ENCODE assay signal across 1 cellular context in genomic region chr6:2970753-2971419, GRCh38.
TF ChIP-seq lines count a peak whose summit lies in the region.

No MANE protein-coding gene starts in this region.

TF ChIP-seq in K562, 482 proteins besides CTCF, POLR2A, EP300 and RAD21 (continued from another document and continues in another):
- TF ChIP-seq GTF3C2 (IDR thresholded peaks at IDR 0.05; ENCODE audit: borderline replicate concordance, extremely low read depth, insufficient read length) = no peak
- peak in 1 of 3 experiments; percentile 94; a peak in 2 of 6 replicates for TF ChIP-seq ZBTB11 (CRISPR knock-in tag; IDR thresholded peaks at IDR 0.05)
- peak; percentile 78 for TF ChIP-seq RBBP5 (IDR thresholded peaks at IDR 0.05; ENCODE audit: borderline replicate concordance, insufficient read depth, low read length, poor library complexity, severe bottlenecking)
- no peak for TF ChIP-seq ILK (tag; IDR thresholded peaks at IDR 0.05; ENCODE audit: borderline replicate concordance, low read depth)
- TF ChIP-seq CHD4 (IDR thresholded peaks at IDR 0.05; ENCODE audit: insufficient read depth, insufficient replicate concordance, low read depth, low read length, poor library complexity, severe bottlenecking) = peak; percentile 3
- TF ChIP-seq GTF2E2 (tag; IDR thresholded peaks at IDR 0.05) = 0 out of 2 replicates have a peak, but pooled peaks have one; percentile 48
- TF ChIP-seq SFPQ (IDR thresholded peaks at IDR 0.05; ENCODE audit: low read depth, low read length) = no peak
- TF ChIP-seq NBN (IDR thresholded peaks at IDR 0.05; ENCODE audit: low read depth) = no peak
- TF ChIP-seq CHD2 (IDR thresholded peaks at IDR 0.05; ENCODE audit: low read depth, low read length) = no peak
- no peak for TF ChIP-seq ARHGAP35 (IDR thresholded peaks at IDR 0.05; ENCODE audit: partially characterized antibody)
- peak; percentile 53 for TF ChIP-seq SAP30 (IDR thresholded peaks at IDR 0.05; ENCODE audit: borderline replicate concordance, insufficient read depth, low read depth, low read length, poor library complexity, severe bottlenecking)
- no peak for TF ChIP-seq POU5F1 (IDR thresholded peaks at IDR 0.05; ENCODE audit: borderline replicate concordance, low read depth, low read length, partially characterized antibody)
- TF ChIP-seq MTA2 (IDR thresholded peaks at IDR 0.05; ENCODE audit: low read depth) = no peak
- TF ChIP-seq NR0B1 (IDR thresholded peaks at IDR 0.05; ENCODE audit: partially characterized antibody) = no peak
- TF ChIP-seq MAFG (tag; conservative IDR thresholded peaks at IDR 0.05) = no peak
- no peak for TF ChIP-seq AFF4 (CRISPR knock-in tag; IDR thresholded peaks at IDR 0.05)
- TF ChIP-seq MEF2A (IDR thresholded peaks at IDR 0.05; ENCODE audit: control insufficient read depth, low read depth, low read length) = no peak
- no peak for TF ChIP-seq TARDBP (IDR thresholded peaks at IDR 0.05)
- TF ChIP-seq HMGXB4 (CRISPR knock-in tag; IDR thresholded peaks at IDR 0.05) = peak; percentile 74; the same call in 1 of the 2 replicates
- peak; percentile 28; the same call in 1 of the 2 replicates for TF ChIP-seq MYC (IDR thresholded peaks at IDR 0.05; ENCODE audit: low read depth, low read length)
- no peak for TF ChIP-seq MYC (CRISPR knock-in tag; IDR thresholded peaks at IDR 0.05; ENCODE audit: borderline replicate concordance, low read depth)
- TF ChIP-seq STAT5B (CRISPR knock-in tag; IDR thresholded peaks at IDR 0.05) = no peak
- TF ChIP-seq TFAM (CRISPR knock-in tag; conservative IDR thresholded peaks at IDR 0.05) = no peak
- no peak for TF ChIP-seq ZFP30 (CRISPR knock-in tag; IDR thresholded peaks at IDR 0.05; ENCODE audit: borderline replicate concordance)
- no peak for TF ChIP-seq BRF2 (IDR thresholded peaks at IDR 0.05; ENCODE audit: borderline replicate concordance, insufficient read depth, insufficient read length)
- TF ChIP-seq CREB1 (IDR thresholded peaks at IDR 0.05) = no peak
- TF ChIP-seq CREB1 (CRISPR knock-in tag; IDR thresholded peaks at IDR 0.05) = no peak
- TF ChIP-seq ZNF584 (CRISPR knock-in tag; IDR thresholded peaks at IDR 0.05; ENCODE audit: low read depth) = no peak
- TF ChIP-seq MLLT1 (IDR thresholded peaks at IDR 0.05) = 0 out of 4 replicates have a peak, but pooled peaks of 1 of the 2 experiments have one; percentile 9
- TF ChIP-seq ZBTB9 (CRISPR knock-in tag; IDR thresholded peaks at IDR 0.05) = peak; percentile 74; the same call in 1 of the 2 replicates
- TF ChIP-seq ZNF444 (CRISPR knock-in tag; IDR thresholded peaks at IDR 0.05) = no peak
- no peak for TF ChIP-seq KLF10 (CRISPR knock-in tag; IDR thresholded peaks at IDR 0.05)
- TF ChIP-seq TFE3 (CRISPR knock-in tag; IDR thresholded peaks at IDR 0.05) = no peak
- no peak for TF ChIP-seq HDAC2 (IDR thresholded peaks at IDR 0.05)
- TF ChIP-seq ZNF551 (CRISPR knock-in tag; IDR thresholded peaks at IDR 0.05) = no peak
- peak; percentile 88 for TF ChIP-seq CXXC5 (CRISPR knock-in tag; IDR thresholded peaks at IDR 0.05)
- no peak for TF ChIP-seq CCNT2 (IDR thresholded peaks at IDR 0.05; ENCODE audit: borderline replicate concordance, extremely low read depth, insufficient read length, low read depth, low read length)
